24 cellular contexts compared by ENCODE assay signal in genomic region chr2:19219060-19219459, GRCh38.
DNase-seq lines count a peak whose midpoint lies in the region; ATAC-seq, FAIRE-seq and TF ChIP-seq lines count a peak whose summit lies in the region.
"Had no signal": no experiment of that assay in that cellular context is flagged by ENCODE, and none has a peak within 500 bp of the region (broad histone marks: within the 10 kb centered on the region; RNA-seq: fewer than 3 reads in every experiment).

No MANE protein-coding gene starts in this region.

- H2AK5ac ChIP-seq in mesenchymal stem cell (ENCODE audit: low read length, severe bottlenecking), result peak overlapping the region; percentile 47

- no peak overlapping the region for H2BK12ac ChIP-seq in mesenchymal stem cell (ENCODE audit: low read length in 2 of 2)

- H3K27ac ChIP-seq in GM23338 (ENCODE audit: low read depth) (no peak overlapping the region), astrocyte (ENCODE audit: low read depth, low read length) (no peak overlapping the region), mesenchymal stem cell (ENCODE audit: low read length, poor library complexity, severe bottlenecking) (no peak overlapping the region), suprapubic skin (no peak overlapping the region)
- H3K27ac ChIP-seq: A549, SJSA1 had no signal

- no peaks in the 10 kb centered on the region for H3K36me3 ChIP-seq in GM23338 (ENCODE audit: insufficient read depth)
- H3K36me3 ChIP-seq in astrocyte (ENCODE audit: insufficient read depth, low read length), result no peaks in the 10 kb centered on the region
- H3K36me3 ChIP-seq in mesenchymal stem cell (ENCODE audit: control insufficient read depth in 1 of 2, insufficient read depth in 2 of 2, low read depth in 1 of 2, low read length in 2 of 2), result no peaks in the 10 kb centered on the region
- no peaks in the 10 kb centered on the region for H3K36me3 ChIP-seq in suprapubic skin
- H3K36me3 ChIP-seq: MG63, SJSA1 had no signal

- H3K27me3 Mint-ChIP-seq in GM23338 (ENCODE audit: insufficient read depth, low read depth, poor library complexity) (no peaks in the 10 kb centered on the region), astrocyte (ENCODE audit: low read depth, unreplicated experiment) (peaks cover 8% of the 10 kb centered on the region)
- H3K27me3 Mint-ChIP-seq: CD4-positive, alpha-beta memory T cell had no signal

- no peak overlapping the region for H4K8ac ChIP-seq in mesenchymal stem cell (ENCODE audit: low read length)

- WGBS in mesenchymal stem cell, result 80% methylated on average over 1 of the region's 2 CpGs
- 89% methylated on average over 2 of the region's 2 CpGs for WGBS in suprapubic skin

- H3K9me3 Mint-ChIP-seq in GM23338, result no peaks in the 10 kb centered on the region
- H3K9me3 Mint-ChIP-seq in astrocyte (ENCODE audit: unreplicated experiment), result no peaks in the 10 kb centered on the region
- H3K9me3 Mint-ChIP-seq: CD4-positive, alpha-beta memory T cell had no signal

- no peak for FAIRE-seq in astrocyte (lab: Jason Lieb, UNC)
- FAIRE-seq: A549 had no signal

- ATAC-seq in GM23338 (no peak), GM19023 (IDR thresholded peaks at IDR 0.05; ENCODE audit: unreplicated experiment) (no peak)
- ATAC-seq: A549, PC-3 had no signal

- H3K4me3 Mint-ChIP-seq in GM23338, result no peak overlapping the region
- H3K4me3 Mint-ChIP-seq in astrocyte (ENCODE audit: unreplicated experiment), result no peak overlapping the region
- H3K4me3 Mint-ChIP-seq: CD4-positive, alpha-beta memory T cell had no signal

- H3K9me3 ChIP-seq in astrocyte (ENCODE audit: insufficient read depth, low read depth, low read length) (no peaks in the 10 kb centered on the region), mesenchymal stem cell (ENCODE audit: control insufficient read depth, low read length) (no peaks in the 10 kb centered on the region), suprapubic skin (no peaks in the 10 kb centered on the region)
- H3K9me3 ChIP-seq: A549, MG63, SJSA1 had no signal

- H3K9ac ChIP-seq in astrocyte (ENCODE audit: low read length), result no peak overlapping the region
- H3K9ac ChIP-seq in mesenchymal stem cell (ENCODE audit: low read length), result no peak overlapping the region

- no peak overlapping the region for H2BK15ac ChIP-seq in mesenchymal stem cell (ENCODE audit: low read depth, poor library complexity, severe bottlenecking)

- no peak overlapping the region for H4K91ac ChIP-seq in mesenchymal stem cell (ENCODE audit: low read length)

- no peaks in the 10 kb centered on the region for H3F3A ChIP-seq in GM23338 (replicated peaks; ENCODE audit: low read depth)

- H4K20me1 ChIP-seq in GM23338 (replicated peaks; ENCODE audit: insufficient read depth) (no peaks in the 10 kb centered on the region), astrocyte (ENCODE audit: insufficient read depth, low read length) (no peaks in the 10 kb centered on the region)

- no peaks in the 10 kb centered on the region for H3K9me2 ChIP-seq in GM23338 (ENCODE audit: insufficient read depth)

- no peak for TF ChIP-seq POLR2A in suprapubic skin (IDR thresholded peaks at IDR 0.05)

- no peak overlapping the region for H3K18ac ChIP-seq in mesenchymal stem cell (ENCODE audit: low read depth in 1 of 2, low read length in 2 of 2)

- H3K4me1 ChIP-seq in GM23338 (ENCODE audit: insufficient read depth) (no peaks in the 10 kb centered on the region), astrocyte (ENCODE audit: insufficient read depth, low read length) (no peaks in the 10 kb centered on the region), mesenchymal stem cell (ENCODE audit: control insufficient read depth, insufficient read depth, low read depth, low read length) (peaks cover 2% of the 10 kb centered on the region), suprapubic skin (no peaks in the 10 kb centered on the region)
- H3K4me1 ChIP-seq: A549, SJSA1 had no signal

- no peak overlapping the region for H2BK120ac ChIP-seq in mesenchymal stem cell (ENCODE audit: low read depth, low read length)

- H3K36me3 Mint-ChIP-seq in GM23338 (ENCODE audit: low read depth) (no peaks in the 10 kb centered on the region), astrocyte (ENCODE audit: low read depth, unreplicated experiment) (no peaks in the 10 kb centered on the region)
- H3K36me3 Mint-ChIP-seq: CD4-positive, alpha-beta memory T cell had no signal

- TF ChIP-seq EP300 in suprapubic skin (IDR thresholded peaks at IDR 0.05), result no peak

- H3K4ac ChIP-seq in mesenchymal stem cell (ENCODE audit: low read depth in 1 of 2, low read length in 2 of 2), result no peak overlapping the region

- no peaks in the 10 kb centered on the region for H3K79me1 ChIP-seq in mesenchymal stem cell (replicated peaks; ENCODE audit: low read length, poor library complexity, severe bottlenecking)

- H3K14ac ChIP-seq in mesenchymal stem cell (ENCODE audit: low read length in 2 of 2), result no peak overlapping the region

- H3K4me2 ChIP-seq in GM23338, result no peak overlapping the region
- no peak overlapping the region for H3K4me2 ChIP-seq in astrocyte (ENCODE audit: low read length)
- H3K4me2 ChIP-seq in mesenchymal stem cell (ENCODE audit: low read length, poor library complexity, severe bottlenecking), result no peak overlapping the region
- H3K4me2 ChIP-seq: A549 had no signal

- H3K4me3 ChIP-seq in GM23338, result no peak overlapping the region
- no peak overlapping the region for H3K4me3 ChIP-seq in astrocyte (ENCODE audit: insufficient read depth, low read depth, low read length)
- H3K4me3 ChIP-seq in mesenchymal stem cell (ENCODE audit: insufficient read depth in 1 of 2, low read depth in 1 of 2, low read length in 2 of 2), result no peak overlapping the region
- H3K4me3 ChIP-seq in suprapubic skin, result no peak overlapping the region
- H3K4me3 ChIP-seq: A549, MG63, SJSA1 had no signal

- H2AFZ ChIP-seq in GM23338 (no peak overlapping the region), astrocyte (ENCODE audit: low read depth, low read length) (no peak overlapping the region), mesenchymal stem cell (ENCODE audit: low read depth, low read length) (no peak overlapping the region)

- no peak for TF ChIP-seq CTCF in GM23338 (conservative IDR thresholded peaks at IDR 0.05; ENCODE audit: low read depth in 2 of 2)
- no peak for TF ChIP-seq CTCF in astrocyte (IDR thresholded peaks at IDR 0.05; ENCODE audit: insufficient read depth, low read depth, low read length)
- TF ChIP-seq CTCF in suprapubic skin (IDR thresholded peaks at IDR 0.05), result no peak

- DNase-seq in GM23338 (ENCODE audit: low spot score) (no peak), NCI-H1694 treated with DMSO at 0.1 percent for 48 hours (lab: John Stamatoyannopoulos, UW) (peak; percentile 52), astrocyte (ENCODE audit: low read depth) (peak; percentile 13), mesenchymal stem cell (no peak), suprapubic skin (ENCODE audit: low spot score in 2 of 2) (no peak)
- DNase-seq in activated CD8-positive, alpha-beta memory T cell treated with anti-CD3 and anti-CD28 coated beads, Interleukin-2, amount 50 U/mL, for 4 hours, result no peak
- DNase-seq: C1 segment of cervical spinal cord; CD4-positive, alpha-beta memory T cell; COR-L47; DND-41; KBM-7; MG63; NCI-H1105 treated with DMSO at 0.1 percent for 48 hours; NCI-H146; NCI-H2029 treated with DMSO at 0.1 percent for 48 hours; NCI-H526; NCI-H82; NK-92 treated with Interleukin-12 subunit alpha and Interleukin-12 subunit beta, amount 100 ng/mL, for 24 hours; PC-3; Right ventricle myocardium superior; RPMI8226 had no signal

- H3K27ac Mint-ChIP-seq in GM23338 (peak overlapping the region; percentile 61; the same call in 1 of the 2 replicates), astrocyte (ENCODE audit: unreplicated experiment) (no peak overlapping the region)
- H3K27ac Mint-ChIP-seq: CD4-positive, alpha-beta memory T cell had no signal

- H3K4me1 Mint-ChIP-seq in GM23338, result peaks cover 6% of the 10 kb centered on the region; the same call in 2 of the 3 replicates
- H3K4me1 Mint-ChIP-seq in astrocyte (ENCODE audit: low read depth, unreplicated experiment), result no peaks in the 10 kb centered on the region
- H3K4me1 Mint-ChIP-seq: CD4-positive, alpha-beta memory T cell had no signal

- no peaks in the 10 kb centered on the region for H3K27me3 ChIP-seq in GM23338 (ENCODE audit: insufficient read depth)
- no peaks in the 10 kb centered on the region for H3K27me3 ChIP-seq in astrocyte (ENCODE audit: insufficient read depth, low read length)
- no peaks in the 10 kb centered on the region for H3K27me3 ChIP-seq in mesenchymal stem cell (ENCODE audit: control insufficient read depth in 1 of 2, insufficient read depth in 1 of 2, low read length in 2 of 2)
- H3K27me3 ChIP-seq in suprapubic skin, result no peaks in the 10 kb centered on the region
- H3K27me3 ChIP-seq: MG63, SJSA1 had no signal

- no peak overlapping the region for H2BK5ac ChIP-seq in mesenchymal stem cell (ENCODE audit: low read depth, low read length, poor library complexity, severe bottlenecking)

- no peaks in the 10 kb centered on the region for H3K79me2 ChIP-seq in GM23338 (replicated peaks; ENCODE audit: insufficient read depth)
- no peaks in the 10 kb centered on the region for H3K79me2 ChIP-seq in astrocyte (ENCODE audit: insufficient read depth, low read length)

- no peak overlapping the region for H3K23ac ChIP-seq in mesenchymal stem cell (ENCODE audit: low read length in 2 of 2)

TF ChIP-seq in GM23338, 12 proteins besides CTCF, POLR2A, EP300 and RAD21:
- TF ChIP-seq ZNF114 (CRISPR knock-in tag; IDR thresholded peaks at IDR 0.05) (no peak), ZNF331 (CRISPR knock-in tag; IDR thresholded peaks at IDR 0.05; ENCODE audit: low read depth) (no peak)

Comparison
In these comparisons a context has a peak if more than half of its experiments do, and no peak if none do; other contexts are left out.
1. DNase-seq: peak in NCI-H1694 treated with DMSO at 0.1 percent for 48 hours (single experiment) and astrocyte (single experiment); none in GM23338 (single experiment), mesenchymal stem cell (single experiment), suprapubic skin (0 of 2) and activated CD8-positive, alpha-beta memory T cell treated with anti-CD3 and anti-CD28 coated beads, Interleukin-2, amount 50 U/mL, for 4 hours (single experiment).